11 cellular contexts compared by ENCODE assay signal in the genomic region with DNA sequence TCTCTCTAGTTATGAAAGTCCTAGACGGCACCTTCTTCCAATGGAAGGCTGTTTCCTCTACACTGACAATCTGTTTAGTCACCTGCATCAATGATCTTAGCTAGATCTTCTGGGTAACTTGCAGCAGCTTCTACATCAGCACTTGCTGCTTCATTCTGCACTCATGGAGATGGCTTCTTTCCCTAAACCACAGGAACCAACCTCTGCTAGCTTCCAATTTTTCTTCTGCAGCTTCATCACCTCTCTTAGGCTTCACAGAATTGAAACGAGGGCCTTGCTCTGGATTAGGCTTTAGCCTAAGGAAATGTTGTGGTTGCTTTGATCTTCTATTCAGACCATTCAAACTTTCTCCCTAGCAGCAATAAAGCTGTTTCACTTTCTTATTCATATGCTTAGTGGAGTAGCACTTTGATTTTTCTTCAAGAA. TPM values are rescaled to one million over a fixed set of nuclear protein-coding genes. Genes with fewer than 3 reads are reported as not detected.
DNase-seq lines count a peak whose midpoint lies in the region; ATAC-seq, FAIRE-seq and TF ChIP-seq lines count a peak whose summit lies in the region.
"Had no signal": no experiment of that assay in that cellular context is flagged by ENCODE, and none has a peak within 500 bp of the region (broad histone marks: within the 10 kb centered on the region; RNA-seq: fewer than 3 reads in every experiment).

No MANE protein-coding gene starts in this region.

- peaks cover 14% of the 10 kb centered on the region for H3F3A ChIP-seq in MM.1S (ENCODE audit: insufficient read depth, low read length)

- no peak overlapping the region for H2AFZ ChIP-seq in MM.1S (ENCODE audit: low read length)

- H3K4me3 ChIP-seq in MM.1S (ENCODE audit: low read length): no peak overlapping the region
- H3K4me3 ChIP-seq in liver (ENCODE audit: low read depth in 1 of 3, low read length in 3 of 3): no peak overlapping the region

- 86% methylated on average over 2 of the region's 2 CpGs for WGBS in liver

- peak; percentile 72 for ATAC-seq in GM18498 (IDR thresholded peaks at IDR 0.05; ENCODE audit: unreplicated experiment)
- peak; percentile 48 for ATAC-seq in GM21528 (IDR thresholded peaks at IDR 0.05; ENCODE audit: low FRiP score, unreplicated experiment)

- H3K27ac ChIP-seq in MM.1S (ENCODE audit: low read length) (no peak overlapping the region), liver (ENCODE audit: low read depth in 1 of 2, low read length in 2 of 2) (peak overlapping the region; percentile 3 to 49)

- no peak for TF ChIP-seq CTCF in MM.1S (IDR thresholded peaks at IDR 0.05; ENCODE audit: low read length)
- TF ChIP-seq CTCF in liver (IDR thresholded peaks at IDR 0.05; ENCODE audit: low read depth, low read length, missing input control): no peak

- H3K9ac ChIP-seq in MM.1S (ENCODE audit: low read length) (no peak overlapping the region), liver (ENCODE audit: low read depth in 1 of 2, low read length in 2 of 2) (no peak overlapping the region)

- peaks cover 19% of the 10 kb centered on the region; the same call in 1 of the 2 replicates for H4K20me1 ChIP-seq in MM.1S (ENCODE audit: insufficient read depth, low read length)

- FAIRE-seq in RCC 7860 (lab: Jason Lieb, UNC): no peak
- FAIRE-seq: endothelial cell of umbilical vein, islet of Langerhans had no signal

- H3K4me1 ChIP-seq in MM.1S (ENCODE audit: low read length): peaks cover 15% of the 10 kb centered on the region
- peaks cover 0 to 20% (median 8%) of the 10 kb centered on the region in 4 donors for H3K4me1 ChIP-seq in liver (ENCODE audit: control insufficient read depth in 4 of 4, insufficient read depth in 4 of 4, low read length in 3 of 4)

- H3K27me3 ChIP-seq in MM.1S (replicated peaks; ENCODE audit: insufficient read depth, low read length) (no peaks in the 10 kb centered on the region), liver (ENCODE audit: control insufficient read depth in 4 of 4, insufficient read depth in 4 of 4, low read length in 3 of 4) (no peaks in the 10 kb centered on the region)

- peaks cover 6% of the 10 kb centered on the region; the same call in 1 of the 2 replicates for H3K79me2 ChIP-seq in MM.1S (ENCODE audit: low read length)

- TF ChIP-seq RAD21 in liver (IDR thresholded peaks at IDR 0.05): no peak

- H3K36me3 ChIP-seq in MM.1S (replicated peaks; ENCODE audit: insufficient read depth, low read length): peaks cover 48% of the 10 kb centered on the region
- peaks cover 5 to 82% (median 70%) of the 10 kb centered on the region in 4 donors for H3K36me3 ChIP-seq in liver (ENCODE audit: control insufficient read depth in 4 of 4, insufficient read depth in 3 of 4, low read depth in 1 of 4, low read length in 3 of 4)

- H3K9me2 ChIP-seq in MM.1S (replicated peaks; ENCODE audit: insufficient read depth, low read length): no peaks in the 10 kb centered on the region

- H3K9me3 ChIP-seq in MM.1S (replicated peaks; ENCODE audit: insufficient read depth, low read length) (no peaks in the 10 kb centered on the region), liver (ENCODE audit: control insufficient read depth in 4 of 4, low read length in 3 of 4) (no peaks in the 10 kb centered on the region)

- no peak overlapping the region for H3K4me2 ChIP-seq in MM.1S (ENCODE audit: low read depth, low read length)

- DNase-seq in MM.1S (peak; percentile 78), DMS 273 treated with DMSO at 0.1 percent for 48 hours (lab: John Stamatoyannopoulos, UW) (no peak), mesenteric fat pad (ENCODE audit: low spot score) (no peak), RCC 7860 (ENCODE audit: low spot score) (no peak), glomerular visceral epithelial cell (ENCODE audit: extremely low spot score) (no peak)
- DNase-seq: activated gamma-delta T cell had no signal

TF ChIP-seq in liver, 16 proteins besides CTCF, POLR2A, EP300 and RAD21:
- TF ChIP-seq, protein P1, sequence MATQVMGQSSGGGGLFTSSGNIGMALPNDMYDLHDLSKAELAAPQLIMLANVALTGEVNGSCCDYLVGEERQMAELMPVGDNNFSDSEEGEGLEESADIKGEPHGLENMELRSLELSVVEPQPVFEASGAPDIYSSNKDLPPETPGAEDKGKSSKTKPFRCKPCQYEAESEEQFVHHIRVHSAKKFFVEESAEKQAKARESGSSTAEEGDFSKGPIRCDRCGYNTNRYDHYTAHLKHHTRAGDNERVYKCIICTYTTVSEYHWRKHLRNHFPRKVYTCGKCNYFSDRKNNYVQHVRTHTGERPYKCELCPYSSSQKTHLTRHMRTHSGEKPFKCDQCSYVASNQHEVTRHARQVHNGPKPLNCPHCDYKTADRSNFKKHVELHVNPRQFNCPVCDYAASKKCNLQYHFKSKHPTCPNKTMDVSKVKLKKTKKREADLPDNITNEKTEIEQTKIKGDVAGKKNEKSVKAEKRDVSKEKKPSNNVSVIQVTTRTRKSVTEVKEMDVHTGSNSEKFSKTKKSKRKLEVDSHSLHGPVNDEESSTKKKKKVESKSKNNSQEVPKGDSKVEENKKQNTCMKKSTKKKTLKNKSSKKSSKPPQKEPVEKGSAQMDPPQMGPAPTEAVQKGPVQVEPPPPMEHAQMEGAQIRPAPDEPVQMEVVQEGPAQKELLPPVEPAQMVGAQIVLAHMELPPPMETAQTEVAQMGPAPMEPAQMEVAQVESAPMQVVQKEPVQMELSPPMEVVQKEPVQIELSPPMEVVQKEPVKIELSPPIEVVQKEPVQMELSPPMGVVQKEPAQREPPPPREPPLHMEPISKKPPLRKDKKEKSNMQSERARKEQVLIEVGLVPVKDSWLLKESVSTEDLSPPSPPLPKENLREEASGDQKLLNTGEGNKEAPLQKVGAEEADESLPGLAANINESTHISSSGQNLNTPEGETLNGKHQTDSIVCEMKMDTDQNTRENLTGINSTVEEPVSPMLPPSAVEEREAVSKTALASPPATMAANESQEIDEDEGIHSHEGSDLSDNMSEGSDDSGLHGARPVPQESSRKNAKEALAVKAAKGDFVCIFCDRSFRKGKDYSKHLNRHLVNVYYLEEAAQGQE (IDR thresholded peaks at IDR 0.05): no peak
- TF ChIP-seq FOXA2 (IDR thresholded peaks at IDR 0.05): no peak
- TF ChIP-seq, protein P2, sequence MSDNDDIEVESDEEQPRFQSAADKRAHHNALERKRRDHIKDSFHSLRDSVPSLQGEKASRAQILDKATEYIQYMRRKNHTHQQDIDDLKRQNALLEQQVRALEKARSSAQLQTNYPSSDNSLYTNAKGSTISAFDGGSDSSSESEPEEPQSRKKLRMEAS (IDR thresholded peaks at IDR 0.05): no peak
- TF ChIP-seq NR2F2 (IDR thresholded peaks at IDR 0.05): no peak
- TF ChIP-seq HNF4A (conservative IDR thresholded peaks at IDR 0.05): no peak
- TF ChIP-seq HNF4G (IDR thresholded peaks at IDR 0.05): no peak
- no peak for TF ChIP-seq FOXA1 (IDR thresholded peaks at IDR 0.05)
- TF ChIP-seq ATF3 (IDR thresholded peaks at IDR 0.05): no peak
- TF ChIP-seq, protein P3, sequence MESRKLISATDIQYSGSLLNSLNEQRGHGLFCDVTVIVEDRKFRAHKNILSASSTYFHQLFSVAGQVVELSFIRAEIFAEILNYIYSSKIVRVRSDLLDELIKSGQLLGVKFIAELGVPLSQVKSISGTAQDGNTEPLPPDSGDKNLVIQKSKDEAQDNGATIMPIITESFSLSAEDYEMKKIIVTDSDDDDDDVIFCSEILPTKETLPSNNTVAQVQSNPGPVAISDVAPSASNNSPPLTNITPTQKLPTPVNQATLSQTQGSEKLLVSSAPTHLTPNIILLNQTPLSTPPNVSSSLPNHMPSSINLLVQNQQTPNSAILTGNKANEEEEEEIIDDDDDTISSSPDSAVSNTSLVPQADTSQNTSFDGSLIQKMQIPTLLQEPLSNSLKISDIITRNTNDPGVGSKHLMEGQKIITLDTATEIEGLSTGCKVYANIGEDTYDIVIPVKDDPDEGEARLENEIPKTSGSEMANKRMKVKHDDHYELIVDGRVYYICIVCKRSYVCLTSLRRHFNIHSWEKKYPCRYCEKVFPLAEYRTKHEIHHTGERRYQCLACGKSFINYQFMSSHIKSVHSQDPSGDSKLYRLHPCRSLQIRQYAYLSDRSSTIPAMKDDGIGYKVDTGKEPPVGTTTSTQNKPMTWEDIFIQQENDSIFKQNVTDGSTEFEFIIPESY (IDR thresholded peaks at IDR 0.05): no peak
- TF ChIP-seq RXRA (IDR thresholded peaks at IDR 0.05): no peak
- TF ChIP-seq JUND (IDR thresholded peaks at IDR 0.05): no peak
- no peak for TF ChIP-seq SP1 (IDR thresholded peaks at IDR 0.05)
- no peak for TF ChIP-seq EGR1 (IDR thresholded peaks at IDR 0.05; ENCODE audit: low read depth in 2 of 2)
- no peak for TF ChIP-seq TAF1 (conservative IDR thresholded peaks at IDR 0.05)
- TF ChIP-seq GABPA (IDR thresholded peaks at IDR 0.05 in 1 of 2, conservative IDR thresholded peaks at IDR 0.05 in 1 of 2): no peak

RNA-seq across cellular contexts. Expression of gene NAMPT, which starts 24.6 kb away (rescaled TPM):
- total RNA-seq in liver (100 to 1,000 TPM in 1 of 2 donors, 10 to 100 TPM in 1; 20.8 to 444 TPM), mesenteric fat pad (1,079 TPM)
- polyA plus RNA-seq in liver: 100 to 1,000 TPM; 134 to 185 TPM
